ENCODE assay signal across 36 cellular contexts in the genomic region with DNA sequence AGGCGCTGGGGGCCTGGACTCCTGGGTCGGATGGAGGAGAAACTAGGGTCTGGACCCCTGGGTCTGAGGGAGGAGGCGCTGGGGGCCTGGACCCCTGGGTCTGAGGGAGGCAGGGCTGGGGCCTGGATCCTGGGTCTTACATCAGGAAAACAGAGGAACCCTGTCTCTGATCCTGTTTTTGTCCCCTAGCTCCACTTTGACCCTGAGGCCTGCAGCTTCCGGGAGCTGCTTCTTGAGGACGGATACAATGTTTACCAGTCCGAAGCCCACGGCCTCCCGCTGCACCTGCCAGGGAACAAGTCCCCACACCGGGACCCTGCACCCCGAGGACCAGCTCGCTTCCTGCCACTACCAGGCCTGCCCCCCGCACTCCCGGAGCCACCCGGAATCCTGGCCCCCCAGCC. TPM values are rescaled to one million over a fixed set of nuclear protein-coding genes. Genes with fewer than 3 reads are reported as not detected.
"Had no signal": no experiment of that assay in that cellular context is flagged by ENCODE, and none has a peak within 500 bp of the region (broad histone marks: within the 10 kb centered on the region; RNA-seq: fewer than 3 reads in every experiment).

No MANE protein-coding gene starts in this region.

- H3K9me3 Mint-ChIP-seq: activated B cell treated with CpG ODN at 0.5 μM for 24 hours; activated CD4-positive, alpha-beta memory T cell treated with anti-CD3 and anti-CD28 coated beads for 36 hours; activated naive CD4-positive, alpha-beta T cell treated with anti-CD3 and anti-CD28 coated beads for 36 hours; activated naive CD4-positive, alpha-beta T cell treated with anti-CD3 and anti-CD28 coated beads, Interleukin-2, amount 50 U/mL, for 24 hours; activated naive CD8-positive, alpha-beta T cell treated with anti-CD3 and anti-CD28 coated beads for 36 hours; activated naive CD8-positive, alpha-beta T cell treated with anti-CD3 and anti-CD28 coated beads, Interleukin-2, amount 50 U/mL, for 24 hours; activated T-helper 1 cell treated with anti-CD3 and anti-CD28 coated beads, Interleukin-12 subunit alpha, Interleukin-12 subunit beta, Interleukin-2, Interleukin-4 antibody, amounts not matched to agents 30 ng/mL and 10 ng/mL and 1 ng/mL, durations not matched to agents 14 hours and 24 hours and 36 hours; activated T-helper 2 cell treated with anti-CD3 and anti-CD28 coated beads, Interferon-gamma antibody, Interleukin-2, Interleukin-4, amounts not matched to agents 10 μg/mL and 5 μg/mL and 100 μg/mL, durations not matched to agents 14 hours and 24 hours and 36 hours; effector memory CD8-positive, alpha-beta T cell had no signal

- H3K27ac Mint-ChIP-seq: activated B cell treated with CpG ODN at 0.5 μM for 24 hours; activated CD4-positive, alpha-beta memory T cell treated with anti-CD3 and anti-CD28 coated beads for 36 hours; activated CD8-positive, alpha-beta memory T cell treated with anti-CD3 and anti-CD28 coated beads, Interleukin-2, amount 10 ng/mL, durations not matched to agents 7 days and 5 days; activated CD8-positive, alpha-beta T cell treated with anti-CD3 and anti-CD28 coated beads, Interleukin-2, amount 10 ng/mL, durations not matched to agents 7 days and 5 days; activated naive CD4-positive, alpha-beta T cell treated with anti-CD3 and anti-CD28 coated beads for 36 hours; activated naive CD4-positive, alpha-beta T cell treated with anti-CD3 and anti-CD28 coated beads, Interleukin-2, amount 50 U/mL, for 24 hours; activated naive CD8-positive, alpha-beta T cell treated with anti-CD3 and anti-CD28 coated beads for 36 hours; activated naive CD8-positive, alpha-beta T cell treated with anti-CD3 and anti-CD28 coated beads, Interleukin-2, amount 50 U/mL, for 24 hours; activated T-helper 1 cell treated with anti-CD3 and anti-CD28 coated beads, Interleukin-12 subunit alpha, Interleukin-12 subunit beta, Interleukin-2, Interleukin-4 antibody, amounts not matched to agents 30 ng/mL and 10 ng/mL and 1 ng/mL, durations not matched to agents 14 hours and 24 hours and 36 hours; activated T-helper 2 cell treated with anti-CD3 and anti-CD28 coated beads, Interferon-gamma antibody, Interleukin-2, Interleukin-4, amounts not matched to agents 10 μg/mL and 5 μg/mL and 100 μg/mL, durations not matched to agents 14 hours and 24 hours and 36 hours; effector memory CD8-positive, alpha-beta T cell had no signal

- ATAC-seq: activated CD4-positive, CD25-positive, alpha-beta regulatory T cell treated with anti-CD3 and anti-CD28 coated beads, Interleukin-2, amount 50 U/mL, for 24 hours; activated CD8-positive, alpha-beta memory T cell treated with anti-CD3 and anti-CD28 coated beads, Interleukin-2, amount 10 ng/mL, durations not matched to agents 7 days and 5 days; activated CD8-positive, alpha-beta T cell treated with anti-CD3 and anti-CD28 coated beads, Interleukin-2, amount 10 ng/mL, durations not matched to agents 7 days and 5 days; activated naive CD8-positive, alpha-beta T cell treated with anti-CD3 and anti-CD28 coated beads, Interleukin-2, amount 50 U/mL, for 24 hours; body of pancreas; effector memory CD8-positive, alpha-beta T cell; foreskin keratinocyte; gastrocnemius medialis had no signal

- H3K4me3 ChIP-seq: adrenal gland, body of pancreas, esophagus muscularis mucosa, gastrocnemius medialis had no signal

- H3K36me3 Mint-ChIP-seq: activated CD4-positive, alpha-beta memory T cell treated with anti-CD3 and anti-CD28 coated beads for 36 hours; activated CD8-positive, alpha-beta memory T cell treated with anti-CD3 and anti-CD28 coated beads, Interleukin-2, amount 10 ng/mL, durations not matched to agents 7 days and 5 days; activated naive CD4-positive, alpha-beta T cell treated with anti-CD3 and anti-CD28 coated beads, Interleukin-2, amount 50 U/mL, for 24 hours; activated naive CD8-positive, alpha-beta T cell treated with anti-CD3 and anti-CD28 coated beads for 36 hours had no signal

- H3K4me3 Mint-ChIP-seq: activated B cell treated with CpG ODN at 0.5 μM for 24 hours; activated CD4-positive, alpha-beta memory T cell treated with anti-CD3 and anti-CD28 coated beads for 36 hours; activated CD8-positive, alpha-beta memory T cell treated with anti-CD3 and anti-CD28 coated beads, Interleukin-2, amount 10 ng/mL, durations not matched to agents 7 days and 5 days; activated CD8-positive, alpha-beta T cell treated with anti-CD3 and anti-CD28 coated beads, Interleukin-2, amount 10 ng/mL, durations not matched to agents 7 days and 5 days; activated naive CD4-positive, alpha-beta T cell treated with anti-CD3 and anti-CD28 coated beads for 36 hours; activated naive CD4-positive, alpha-beta T cell treated with anti-CD3 and anti-CD28 coated beads, Interleukin-2, amount 50 U/mL, for 24 hours; activated naive CD8-positive, alpha-beta T cell treated with anti-CD3 and anti-CD28 coated beads for 36 hours; activated naive CD8-positive, alpha-beta T cell treated with anti-CD3 and anti-CD28 coated beads, Interleukin-2, amount 50 U/mL, for 24 hours; activated T-helper 1 cell treated with anti-CD3 and anti-CD28 coated beads, Interleukin-12 subunit alpha, Interleukin-12 subunit beta, Interleukin-2, Interleukin-4 antibody, amounts not matched to agents 30 ng/mL and 10 ng/mL and 1 ng/mL, durations not matched to agents 14 hours and 24 hours and 36 hours; effector memory CD8-positive, alpha-beta T cell had no signal

- H3K27ac ChIP-seq: adrenal gland, body of pancreas, esophagus muscularis mucosa, foreskin keratinocyte, gastrocnemius medialis, VCaP had no signal

- H3K4me1 ChIP-seq: foreskin keratinocyte had no signal

- DNase-seq: activated B cell treated with CpG ODN at 0.5 μM for 24 hours; activated CD4-positive, alpha-beta memory T cell treated with anti-CD3 and anti-CD28 coated beads for 36 hours; activated CD4-positive, alpha-beta T cell treated with anti-CD3 and anti-CD28 coated beads for 48 hours; activated CD4-positive, alpha-beta T cell treated with anti-CD3 and anti-CD28 coated beads, Interleukin-2, amount 50 U/mL, for 1 hour; activated CD8-positive, alpha-beta memory T cell treated with anti-CD3 and anti-CD28 coated beads, Interleukin-2, amount 10 ng/mL, durations not matched to agents 7 days and 5 days; activated CD8-positive, alpha-beta memory T cell treated with anti-CD3 and anti-CD28 coated beads, Interleukin-2, amount 50 U/mL, for 4 hours; activated CD8-positive, alpha-beta T cell treated with anti-CD3 and anti-CD28 coated beads, Interleukin-2, amount 10 ng/mL, durations not matched to agents 7 days and 5 days; activated effector memory CD4-positive, alpha-beta T cell treated with anti-CD3 and anti-CD28 coated beads, Interleukin-2, amount 50 U/mL, for 16 hours; activated naive CD4-positive, alpha-beta T cell treated with anti-CD3 and anti-CD28 coated beads for 36 hours; activated naive CD8-positive, alpha-beta T cell treated with anti-CD3 and anti-CD28 coated beads for 36 hours; activated naive CD8-positive, alpha-beta T cell treated with anti-CD3 and anti-CD28 coated beads, Interleukin-2, amount 50 U/mL, for 24 hours; activated T-cell treated with anti-CD3 and anti-CD28 coated beads, Interleukin-2, amount 50 U/mL, for 1 hour; activated T-cell treated with anti-CD3 and anti-CD28 coated beads, Interleukin-2, amount 50 U/mL, for 48 hours; adrenal gland; amygdala; aorta; caudate nucleus; cortex of kidney; dermis blood vessel endothelial cell; effector CD4-positive, alpha-beta T cell; effector memory CD8-positive, alpha-beta T cell; erythroblast; foreskin keratinocyte; gastrocnemius medialis; glutamatergic neuron; T-helper 2 cell had no signal

- H3K27me3 ChIP-seq: adrenal gland, body of pancreas, gastrocnemius medialis had no signal

- H3K36me3 ChIP-seq: adrenal gland, esophagus muscularis mucosa, gastrocnemius medialis had no signal

- H3K9me3 ChIP-seq: adrenal gland, body of pancreas, esophagus muscularis mucosa, gastrocnemius medialis had no signal

RNA-seq across cellular contexts. Expression of gene FGF21, which starts 2.4 kb away (rescaled TPM):
- total RNA-seq: activated B cell treated with CpG ODN at 0.5 μM for 24 hours; activated CD4-positive, alpha-beta memory T cell treated with anti-CD3 and anti-CD28 coated beads for 36 hours; activated CD8-positive, alpha-beta memory T cell treated with anti-CD3 and anti-CD28 coated beads for 36 hours; activated CD8-positive, alpha-beta memory T cell treated with anti-CD3 and anti-CD28 coated beads, Interleukin-2, amount 10 ng/mL, durations not matched to agents 7 days and 5 days; activated CD8-positive, alpha-beta T cell treated with anti-CD3 and anti-CD28 coated beads, Interleukin-2, amount 10 ng/mL, durations not matched to agents 7 days and 5 days; activated naive CD4-positive, alpha-beta T cell treated with anti-CD3 and anti-CD28 coated beads for 36 hours; activated naive CD8-positive, alpha-beta T cell treated with anti-CD3 and anti-CD28 coated beads for 36 hours; activated T-helper 1 cell treated with anti-CD3 and anti-CD28 coated beads, Interleukin-12 subunit alpha, Interleukin-12 subunit beta, Interleukin-2, Interleukin-4 antibody, amounts not matched to agents 30 ng/mL and 10 ng/mL and 1 ng/mL, durations not matched to agents 14 hours and 24 hours and 36 hours; activated T-helper 2 cell treated with anti-CD3 and anti-CD28 coated beads, Interferon-gamma antibody, Interleukin-2, Interleukin-4, amounts not matched to agents 10 μg/mL and 5 μg/mL and 100 μg/mL, durations not matched to agents 14 hours and 24 hours and 36 hours; adrenal gland; aorta; body of pancreas; chondrocyte; dermis blood vessel endothelial cell; esophagus muscularis mucosa; foreskin keratinocyte; gastrocnemius medialis; T-helper 1 cell treated with Interleukin-12 subunit alpha and Interleukin-12 subunit beta and Interleukin-4 antibody, amounts not matched to agents 30 ng/mL and 1 ng/mL, for 36 hours had no signal
- polyA plus RNA-seq: adrenal gland, aorta, foreskin keratinocyte had no signal

RNA-seq across cellular contexts. Expression of gene FUT1, which starts 5.3 kb away (rescaled TPM):
- total RNA-seq: activated B cell treated with CpG ODN at 0.5 μM for 24 hours had no signal

RNA-seq across cellular contexts. Expression of gene IZUMO1, which starts 11.0 kb away (rescaled TPM):
- total RNA-seq: activated B cell treated with CpG ODN at 0.5 μM for 24 hours; activated CD4-positive, alpha-beta memory T cell treated with anti-CD3 and anti-CD28 coated beads for 36 hours; activated CD8-positive, alpha-beta memory T cell treated with anti-CD3 and anti-CD28 coated beads for 36 hours; activated CD8-positive, alpha-beta memory T cell treated with anti-CD3 and anti-CD28 coated beads, Interleukin-2, amount 10 ng/mL, durations not matched to agents 7 days and 5 days; activated CD8-positive, alpha-beta T cell treated with anti-CD3 and anti-CD28 coated beads, Interleukin-2, amount 10 ng/mL, durations not matched to agents 7 days and 5 days; activated naive CD4-positive, alpha-beta T cell treated with anti-CD3 and anti-CD28 coated beads for 36 hours; activated naive CD8-positive, alpha-beta T cell treated with anti-CD3 and anti-CD28 coated beads for 36 hours; activated T-helper 1 cell treated with anti-CD3 and anti-CD28 coated beads, Interleukin-12 subunit alpha, Interleukin-12 subunit beta, Interleukin-2, Interleukin-4 antibody, amounts not matched to agents 30 ng/mL and 10 ng/mL and 1 ng/mL, durations not matched to agents 14 hours and 24 hours and 36 hours; chondrocyte; esophagus muscularis mucosa; T-helper 1 cell treated with Interleukin-12 subunit alpha and Interleukin-12 subunit beta and Interleukin-4 antibody, amounts not matched to agents 30 ng/mL and 1 ng/mL, for 36 hours had no signal

RNA-seq across cellular contexts. Expression of gene RASIP1, which starts 17.3 kb away (rescaled TPM):
- total RNA-seq: activated CD8-positive, alpha-beta memory T cell treated with anti-CD3 and anti-CD28 coated beads, Interleukin-2, amount 10 ng/mL, durations not matched to agents 7 days and 5 days had no signal
